15 cellular contexts compared by ENCODE assay signal in the genomic region with DNA sequence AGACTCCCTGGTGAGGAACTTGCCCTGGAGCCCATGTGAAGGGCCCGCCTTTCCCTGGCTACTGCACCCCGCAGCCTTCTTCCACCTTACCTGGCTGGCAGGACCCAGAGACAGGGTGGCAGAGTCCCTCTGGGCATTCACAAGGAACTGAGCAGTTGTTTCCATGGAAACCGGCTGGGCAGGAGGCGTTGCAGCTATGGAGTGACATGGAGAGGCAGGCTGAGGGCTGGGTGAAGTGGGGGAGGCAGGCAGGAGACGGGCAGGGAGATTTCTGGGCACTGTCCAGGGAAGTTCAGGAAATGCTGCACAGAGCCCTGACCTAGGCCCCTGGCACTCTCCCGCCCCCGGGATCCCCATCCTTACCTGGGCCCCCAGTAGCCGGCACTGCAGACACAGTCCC. TPM values are rescaled to one million over a fixed set of nuclear protein-coding genes. Genes with fewer than 3 reads are reported as not detected.
DNase-seq lines count a peak whose midpoint lies in the region; ATAC-seq, FAIRE-seq and TF ChIP-seq lines count a peak whose summit lies in the region.
"Had no signal": no experiment of that assay in that cellular context is flagged by ENCODE, and none has a peak within 500 bp of the region (broad histone marks: within the 10 kb centered on the region; RNA-seq: fewer than 3 reads in every experiment).

No MANE protein-coding gene starts in this region.

- no peak for TF ChIP-seq EP300 in H1 (IDR thresholded peaks at IDR 0.05; ENCODE audit: borderline replicate concordance in 1 of 2, low read depth in 2 of 2, low read length in 2 of 2)

- no peak overlapping the region for H4K5ac ChIP-seq in H1 (ENCODE audit: insufficient read length, low read depth, low read length)

- no peak for FAIRE-seq in H1 (lab: Jason Lieb, UNC)

- 82% methylated on average over 8 of the region's 8 CpGs; no CpG with 5 or more reads in 1 of the 2 experiments for WGBS in H1 (ENCODE audit: extremely low coverage in 1 of 2, insufficient coverage in 1 of 2, insufficient read length in 1 of 2, insufficient replicate concordance in 2 of 2, low coverage in 1 of 2, low lambda C conversion rate in 2 of 2, missing lambda C conversion rate in 1 of 2), 2 experiments

- 0 out of 8 replicates have a peak, but pooled peaks cover 0 to 2% (median 0%) of the 10 kb centered on the region in 4 experiments for H3K36me3 ChIP-seq in H1 (ENCODE audit: control insufficient read depth in 2 of 4, insufficient read depth in 4 of 4, low read length in 3 of 4)
- H3K36me3 ChIP-seq in parathyroid adenoma (ENCODE audit: control insufficient read depth, insufficient read depth, low read length): no peaks in the 10 kb centered on the region

- H3K56ac ChIP-seq in H1 (replicated peaks; ENCODE audit: insufficient read length, low read depth, low read length): no peak overlapping the region

- H3K4ac ChIP-seq in H1 (replicated peaks; ENCODE audit: insufficient read length, low read depth, low read length): no peak overlapping the region

- H3K9ac ChIP-seq in H1 (replicated peaks in 1 of 4; ENCODE audit: extremely low read depth in 1 of 4, low read depth in 3 of 4, low read length in 3 of 4) (no peak overlapping the region), parathyroid adenoma (no peak overlapping the region)

- no peaks in the 10 kb centered on the region for H4K20me1 ChIP-seq in H1 (replicated peaks in 1 of 2; ENCODE audit: control insufficient read depth in 1 of 2, insufficient read depth in 2 of 2, low read length in 2 of 2)

- H2BK12ac ChIP-seq in H1 (ENCODE audit: low read depth, low read length): 0 out of 2 replicates have a peak overlapping the region, but pooled peaks have one; percentile 75

- no peak overlapping the region for H4K8ac ChIP-seq in H1 (ENCODE audit: extremely low read depth, insufficient read depth, low read length)

- H3K9me3 ChIP-seq in H1 (ENCODE audit: insufficient read depth in 2 of 2, low read depth in 1 of 2, low read length in 1 of 2) (no peaks in the 10 kb centered on the region), parathyroid adenoma (ENCODE audit: control insufficient read depth, low read length) (no peaks in the 10 kb centered on the region)
- H3K9me3 ChIP-seq: neutrophil had no signal

- H3K18ac ChIP-seq in H1 (ENCODE audit: extremely low read depth, low read length): no peak overlapping the region

- TF ChIP-seq CTCF in H1 (IDR thresholded peaks at IDR 0.05; ENCODE audit: control extremely low read depth in 1 of 3, insufficient read depth in 1 of 3, low read depth in 1 of 3, low read length in 3 of 3): no peak
- TF ChIP-seq CTCF in parathyroid adenoma (IDR thresholded peaks at IDR 0.05): no peak

- peak; percentile 15 to 33 for DNase-seq in NCI-H524 (lab: John Stamatoyannopoulos, UW)
- no peak for DNase-seq in NCI-H524 treated with DMSO at 0.1 percent for 48 hours (lab: John Stamatoyannopoulos, UW)
- DNase-seq in NCI-H2029 (lab: John Stamatoyannopoulos, UW): peak; percentile 68
- no peak for DNase-seq in H1 (ENCODE audit: low read depth in 1 of 2, low spot score in 2 of 2)
- no peak for DNase-seq in GM19238 (ENCODE audit: insufficient read length, low spot score)
- DNase-seq: activated naive CD4-positive, alpha-beta T cell treated with Interleukin-2 at 50 U/mL for 16 hours; MM.1S; NCI-H510A; stimulated activated CD4-positive, alpha-beta T cell treated with anti-CD3 and anti-CD28 coated beads, Interleukin-4, amount 100 ng/mL, for 4 hours; trophoblast cell had no signal

- H3K79me2 ChIP-seq in H1 (ENCODE audit: control insufficient read depth in 1 of 2, insufficient read depth in 2 of 2, low read length in 2 of 2) (no peaks in the 10 kb centered on the region), parathyroid adenoma (no peaks in the 10 kb centered on the region)

- H3K14ac ChIP-seq in H1 (ENCODE audit: insufficient read length): no peak overlapping the region

- H3K27ac ChIP-seq in H1 (ENCODE audit: low read depth, low read length) (no peak overlapping the region), parathyroid adenoma (peak overlapping the region; percentile 87)
- H3K27ac ChIP-seq: neutrophil had no signal

- no peak overlapping the region for H2BK20ac ChIP-seq in H1 (ENCODE audit: low read length)

- POLR2A ChIA-PET in H1 (lab: Charles Lee; ENCODE audit: partially characterized antibody): interaction anchor here (0.9 to 4.6 kb wide), 4 partner anchors 9 to 439 kb away, joined by 3 to 29 read pairs (median 7); a partner anchor contains a TSS

- no peak overlapping the region for H4K91ac ChIP-seq in H1 (replicated peaks; ENCODE audit: insufficient read length, low read length)

- TF ChIP-seq RAD21 in H1 (IDR thresholded peaks at IDR 0.05 in 1 of 2, conservative IDR thresholded peaks at IDR 0.05 in 1 of 2; ENCODE audit: low read depth in 2 of 2, low read length in 2 of 2): no peak

- no peak overlapping the region for H2BK5ac ChIP-seq in H1 (ENCODE audit: low read depth, low read length)

- ATAC-seq in HG03025 (IDR thresholded peaks at IDR 0.05; ENCODE audit: low FRiP score, unreplicated experiment) (no peak), GM19467 (IDR thresholded peaks at IDR 0.05; ENCODE audit: unreplicated experiment) (no peak)
- ATAC-seq: Panc1 had no signal

- no peak overlapping the region for H2BK120ac ChIP-seq in H1 (replicated peaks; ENCODE audit: low read depth, low read length)

- H3K79me1 ChIP-seq in H1 (ENCODE audit: low read depth, low read length): no peaks in the 10 kb centered on the region

- TF ChIP-seq POLR2A in H1 (IDR thresholded peaks at IDR 0.05; ENCODE audit: control extremely low read depth in 1 of 2, low read depth in 2 of 2, low read length in 2 of 2): no peak

- H3K4me2 ChIP-seq in H1 (ENCODE audit: insufficient read depth in 1 of 2, low read depth in 2 of 2, low read length in 2 of 2) (no peak overlapping the region), parathyroid adenoma (ENCODE audit: low read length) (no peak overlapping the region)

- peaks cover 5% of the 10 kb centered on the region; the same call in 1 of the 2 replicates for H3K23me2 ChIP-seq in H1 (ENCODE audit: low read depth, low read length)

- CTCF ChIA-PET in H1 (lab: Charles Lee; ENCODE audit: partially characterized antibody): interaction anchor here (1.2 to 4.4 kb wide), 4 partner anchors 10 to 106 kb away, joined by 4 to 36 read pairs (median 16); a partner anchor contains a TSS

- no peak overlapping the region for H3K23ac ChIP-seq in H1 (ENCODE audit: insufficient read length)

- H2BK15ac ChIP-seq in H1 (ENCODE audit: low read length): no peak overlapping the region

- H3K4me1 ChIP-seq in H1 (replicated peaks in 1 of 4; ENCODE audit: control insufficient read depth in 3 of 4, insufficient read depth in 4 of 4, low read length in 3 of 4) (peaks cover 0 to 28% (median 14%) of the 10 kb centered on the region in 4 experiments; a peak in 5 of 7 replicates), parathyroid adenoma (peaks cover 34% of the 10 kb centered on the region)

- H2AFZ ChIP-seq in H1 (ENCODE audit: low read length) (no peak overlapping the region), parathyroid adenoma (peak overlapping the region; percentile 86)

- H3K27me3 ChIP-seq in H1 (replicated peaks in 1 of 4; ENCODE audit: control insufficient read depth in 3 of 4, extremely low read depth in 1 of 4, insufficient read depth in 3 of 4, low read length in 3 of 4) (peaks cover 0 to 12% (median 6%) of the 10 kb centered on the region in 4 experiments; a peak in 5 of 7 replicates), parathyroid adenoma (ENCODE audit: control insufficient read depth, insufficient read depth, low read length) (no peaks in the 10 kb centered on the region)

- no peak overlapping the region for H2AK5ac ChIP-seq in H1 (ENCODE audit: low read depth, low read length)

- no peak overlapping the region for H3K4me3 ChIP-seq in H1 (ENCODE audit: extremely low read depth in 1 of 4, insufficient read depth in 2 of 4, low read depth in 3 of 4, low read length in 4 of 4)
- no peak overlapping the region for H3K4me3 ChIP-seq in parathyroid adenoma (ENCODE audit: low read depth, low read length)

RNA-seq across cellular contexts. Expression of a gene that starts 6.0 kb away (rescaled TPM):
- total RNA-seq in H1 (2021; fragmentation: NEBNext Ultra II Directional; extraction: Animal tissue kit (Norgen Biotek cat#: 25700)): 1.6 TPM in 2 replicates
- polyA plus RNA-seq in H1 (2011; rRNA removed): 1.1 and 1.5 TPM in 2 replicates
- 0.98 TPM for polyA plus RNA-seq in H1 (2011; cell fraction: cytosol; rRNA removed)
- 3.0 TPM for polyA plus RNA-seq in H1 (2011; cell fraction: nucleus; rRNA removed)
- 0.55 to 1.3 TPM (median 0.90 TPM) in 4 replicates for polyA plus RNA-seq in H1 (2012, experiment 1 of 2)
- polyA plus RNA-seq in H1 (2012, experiment 2 of 2): 0.55 TPM
- polyA plus RNA-seq in H1 (2013, experiment 1 of 2): 3.5 TPM
- polyA plus RNA-seq in H1 (2013, experiment 2 of 2): 3.3 TPM
- polyA minus RNA-seq in H1 (2011; rRNA and poly(A)+ RNA removed): 0.49 and 0.50 TPM in 2 replicates
- not detected for polyA minus RNA-seq in H1 (2011; cell fraction: cytosol; rRNA and poly(A)+ RNA removed)
- polyA minus RNA-seq in H1 (2011; cell fraction: nucleus; rRNA and poly(A)+ RNA removed): 1.5 TPM

RNA-seq across cellular contexts. Expression of a gene that starts 10.1 kb away (rescaled TPM):
- total RNA-seq in H1 (2021; fragmentation: NEBNext Ultra II Directional; extraction: Animal tissue kit (Norgen Biotek cat#: 25700)): 6.0 and 7.2 TPM in 2 replicates
- polyA plus RNA-seq in H1 (2011; rRNA removed): 6.8 and 10.3 TPM in 2 replicates
- polyA plus RNA-seq in H1 (2011; cell fraction: cytosol; rRNA removed): 8.8 TPM
- polyA plus RNA-seq in H1 (2011; cell fraction: nucleus; rRNA removed): 8.7 TPM
- 5.5 to 9.1 TPM (median 7.5 TPM) in 4 replicates for polyA plus RNA-seq in H1 (2012, experiment 1 of 2)
- polyA plus RNA-seq in H1 (2012, experiment 2 of 2): 5.8 TPM
- 13.2 TPM for polyA plus RNA-seq in H1 (2013, experiment 1 of 2)
- polyA plus RNA-seq in H1 (2013, experiment 2 of 2): 13.9 TPM
- polyA minus RNA-seq in H1 (2011; rRNA and poly(A)+ RNA removed): 2.0 and 3.0 TPM in 2 replicates
- polyA minus RNA-seq in H1 (2011; cell fraction: cytosol; rRNA and poly(A)+ RNA removed): 3.5 TPM
- 3.0 TPM for polyA minus RNA-seq in H1 (2011; cell fraction: nucleus; rRNA and poly(A)+ RNA removed)

RNA-seq across cellular contexts. Expression of a gene that starts 10.9 kb away (rescaled TPM):
- 6.6 and 7.8 TPM in 2 replicates for total RNA-seq in H1 (2021; fragmentation: NEBNext Ultra II Directional; extraction: Animal tissue kit (Norgen Biotek cat#: 25700))
- 10.5 and 12.6 TPM in 2 replicates for polyA plus RNA-seq in H1 (2011; rRNA removed)
- 7.7 TPM for polyA plus RNA-seq in H1 (2011; cell fraction: cytosol; rRNA removed)
- polyA plus RNA-seq in H1 (2011; cell fraction: nucleus; rRNA removed): 9.0 TPM
- polyA plus RNA-seq in H1 (2012, experiment 1 of 2): 8.7 to 10.6 TPM (median 9.4 TPM) in 4 replicates
- polyA plus RNA-seq in H1 (2012, experiment 2 of 2): 9.0 TPM
- 9.4 TPM for polyA plus RNA-seq in H1 (2013, experiment 1 of 2)
- 9.7 TPM for polyA plus RNA-seq in H1 (2013, experiment 2 of 2)
- polyA minus RNA-seq in H1 (2011; rRNA and poly(A)+ RNA removed): 7.8 and 10.8 TPM in 2 replicates
- polyA minus RNA-seq in H1 (2011; cell fraction: cytosol; rRNA and poly(A)+ RNA removed): 10.0 TPM
- polyA minus RNA-seq in H1 (2011; cell fraction: nucleus; rRNA and poly(A)+ RNA removed): 8.6 TPM

RNA-seq across cellular contexts. Expression of a gene that starts 45.1 kb away (rescaled TPM):
- total RNA-seq in H1 (2021; fragmentation: NEBNext Ultra II Directional; extraction: Animal tissue kit (Norgen Biotek cat#: 25700)): 328 and 329 TPM in 2 replicates
- 271 and 337 TPM in 2 replicates for polyA plus RNA-seq in H1 (2011; rRNA removed)
- polyA plus RNA-seq in H1 (2011; cell fraction: cytosol; rRNA removed): 171 TPM
- polyA plus RNA-seq in H1 (2011; cell fraction: nucleus; rRNA removed): 475 TPM
- polyA plus RNA-seq in H1 (2012, experiment 1 of 2): 269 to 356 TPM (median 294 TPM) in 4 replicates
- polyA plus RNA-seq in H1 (2012, experiment 2 of 2): 746 TPM
- 148 TPM for polyA plus RNA-seq in H1 (2013, experiment 1 of 2)
- 123 TPM for polyA plus RNA-seq in H1 (2013, experiment 2 of 2)
- 610 and 698 TPM in 2 replicates for polyA minus RNA-seq in H1 (2011; rRNA and poly(A)+ RNA removed)
- polyA minus RNA-seq in H1 (2011; cell fraction: cytosol; rRNA and poly(A)+ RNA removed): 338 TPM
- polyA minus RNA-seq in H1 (2011; cell fraction: nucleus; rRNA and poly(A)+ RNA removed): 277 TPM

Comparison
In these comparisons a context has a peak if more than half of its experiments do, and no peak if none do; other contexts are left out.
1. DNase-seq: peak in NCI-H524 (2 of 2) and NCI-H2029 (single experiment); none in NCI-H524 treated with DMSO at 0.1 percent for 48 hours (single experiment), H1 (0 of 2) and GM19238 (single experiment).